2 cellular contexts compared by ENCODE assay signal in the genomic region with DNA sequence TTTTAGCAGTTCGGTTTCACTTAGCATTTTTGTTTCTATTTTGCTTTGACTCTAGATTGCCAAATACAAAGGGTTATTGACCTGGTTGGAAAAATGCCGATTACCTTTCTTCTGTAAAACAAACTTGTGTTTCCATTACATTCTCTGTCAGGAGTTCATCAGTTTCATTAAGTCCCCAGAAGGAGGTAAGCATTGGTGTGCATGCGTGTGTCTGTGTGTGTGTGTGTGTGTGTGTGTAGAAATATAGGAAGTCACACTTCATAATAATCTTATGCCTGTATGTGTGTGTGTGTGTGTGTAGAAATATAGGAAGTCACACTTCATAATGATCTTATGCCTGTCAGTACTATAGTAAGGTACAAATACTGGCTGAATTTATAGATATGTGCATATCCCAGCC.
TF ChIP-seq lines count a peak whose summit lies in the region.

No MANE protein-coding gene starts in this region.

TF ChIP-seq in HepG2, 621 proteins besides CTCF, POLR2A, EP300 and RAD21 (continued from another document):
- TF ChIP-seq ZNF687 (CRISPR knock-in tag; IDR thresholded peaks at IDR 0.05) (no peak), ZNF563 (CRISPR knock-in tag; IDR thresholded peaks at IDR 0.05) (no peak), ZNF180 (CRISPR knock-in tag; IDR thresholded peaks at IDR 0.05; ENCODE audit: borderline replicate concordance, low read depth) (no peak), ZNF616 (CRISPR knock-in tag; IDR thresholded peaks at IDR 0.05; ENCODE audit: low read depth) (no peak)

TF ChIP-seq in K562, 482 proteins besides CTCF, POLR2A, EP300 and RAD21 (continued from another document):
- TF ChIP-seq, protein P1, sequence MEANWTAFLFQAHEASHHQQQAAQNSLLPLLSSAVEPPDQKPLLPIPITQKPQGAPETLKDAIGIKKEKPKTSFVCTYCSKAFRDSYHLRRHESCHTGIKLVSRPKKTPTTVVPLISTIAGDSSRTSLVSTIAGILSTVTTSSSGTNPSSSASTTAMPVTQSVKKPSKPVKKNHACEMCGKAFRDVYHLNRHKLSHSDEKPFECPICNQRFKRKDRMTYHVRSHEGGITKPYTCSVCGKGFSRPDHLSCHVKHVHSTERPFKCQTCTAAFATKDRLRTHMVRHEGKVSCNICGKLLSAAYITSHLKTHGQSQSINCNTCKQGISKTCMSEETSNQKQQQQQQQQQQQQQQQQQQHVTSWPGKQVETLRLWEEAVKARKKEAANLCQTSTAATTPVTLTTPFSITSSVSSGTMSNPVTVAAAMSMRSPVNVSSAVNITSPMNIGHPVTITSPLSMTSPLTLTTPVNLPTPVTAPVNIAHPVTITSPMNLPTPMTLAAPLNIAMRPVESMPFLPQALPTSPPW (CRISPR knock-in tag; IDR thresholded peaks at IDR 0.05) = 0 out of 2 replicates have a peak, but pooled peaks have one; percentile 8
- TF ChIP-seq SRF (CRISPR knock-in tag; IDR thresholded peaks at IDR 0.05) = no peak
- TF ChIP-seq, protein P2, sequence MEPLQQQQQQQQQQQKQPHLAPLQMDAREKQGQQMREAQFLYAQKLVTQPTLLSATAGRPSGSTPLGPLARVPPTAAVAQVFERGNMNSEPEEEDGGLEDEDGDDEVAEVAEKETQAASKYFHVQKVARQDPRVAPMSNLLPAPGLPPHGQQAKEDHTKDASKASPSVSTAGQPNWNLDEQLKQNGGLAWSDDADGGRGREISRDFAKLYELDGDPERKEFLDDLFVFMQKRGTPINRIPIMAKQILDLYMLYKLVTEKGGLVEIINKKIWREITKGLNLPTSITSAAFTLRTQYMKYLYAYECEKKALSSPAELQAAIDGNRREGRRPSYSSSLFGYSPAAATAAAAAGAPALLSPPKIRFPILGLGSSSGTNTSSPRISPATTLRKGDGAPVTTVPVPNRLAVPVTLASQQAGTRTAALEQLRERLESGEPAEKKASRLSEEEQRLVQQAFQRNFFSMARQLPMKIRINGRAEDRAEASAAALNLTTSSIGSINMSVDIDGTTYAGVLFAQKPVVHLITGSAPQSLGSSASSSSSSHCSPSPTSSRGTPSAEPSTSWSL (CRISPR knock-in tag; IDR thresholded peaks at IDR 0.05; ENCODE audit: borderline replicate concordance) = no peak
- TF ChIP-seq ZNF253 (CRISPR knock-in tag; conservative IDR thresholded peaks at IDR 0.05) = no peak
- no peak for TF ChIP-seq TGIF2 (CRISPR knock-in tag; IDR thresholded peaks at IDR 0.05)
- TF ChIP-seq GTF2A2 (tag; IDR thresholded peaks at IDR 0.05) = peak; percentile 35; the same call in 1 of the 2 replicates
- no peak for TF ChIP-seq POLR3G (IDR thresholded peaks at IDR 0.05; ENCODE audit: extremely low read depth, insufficient read length, insufficient replicate concordance)
- TF ChIP-seq HDAC8 (tag; IDR thresholded peaks at IDR 0.05) = no peak
- TF ChIP-seq ZNF311 (CRISPR knock-in tag; IDR thresholded peaks at IDR 0.05) = no peak
- TF ChIP-seq ZNF12 (CRISPR knock-in tag; IDR thresholded peaks at IDR 0.05) = no peak
- no peak for TF ChIP-seq MLX (CRISPR knock-in tag; conservative IDR thresholded peaks at IDR 0.05)
- TF ChIP-seq RBM15 (IDR thresholded peaks at IDR 0.05; ENCODE audit: insufficient read depth, low read length) = no peak
- no peak for TF ChIP-seq STAT5B (CRISPR knock-in tag; IDR thresholded peaks at IDR 0.05)
- no peak for TF ChIP-seq ATF7 (IDR thresholded peaks at IDR 0.05)
- no peak for TF ChIP-seq NFE2L1 (tag; IDR thresholded peaks at IDR 0.05; ENCODE audit: borderline replicate concordance, low read depth)
- TF ChIP-seq TCF7 (IDR thresholded peaks at IDR 0.05; ENCODE audit: borderline replicate concordance) = no peak
- no peak for TF ChIP-seq TSC22D4 (tag; IDR thresholded peaks at IDR 0.05)
- no peak for TF ChIP-seq NR4A1 (CRISPR knock-in tag; IDR thresholded peaks at IDR 0.05)
- TF ChIP-seq NR4A1 (tag; IDR thresholded peaks at IDR 0.05) = no peak
- TF ChIP-seq NFXL1 (CRISPR knock-in tag; IDR thresholded peaks at IDR 0.05) = no peak
- no peak for TF ChIP-seq RBM39 (optimal IDR thresholded peaks at IDR 0.05; ENCODE audit: low read depth, low read length)
- TF ChIP-seq ZNF3 (CRISPR knock-in tag; IDR thresholded peaks at IDR 0.05) = 0 out of 2 replicates have a peak, but pooled peaks have one; percentile 58
- TF ChIP-seq ATF4 (CRISPR knock-in tag; IDR thresholded peaks at IDR 0.05) = no peak
- TF ChIP-seq ZNF408 (CRISPR knock-in tag; IDR thresholded peaks at IDR 0.05; ENCODE audit: low read depth) = no peak
- TF ChIP-seq ELF2 (CRISPR knock-in tag; IDR thresholded peaks at IDR 0.05) = 0 out of 2 replicates have a peak, but pooled peaks have one; percentile 32
- TF ChIP-seq MAZ (CRISPR knock-in tag; conservative IDR thresholded peaks at IDR 0.05 in 1 of 2, IDR thresholded peaks at IDR 0.05 in 1 of 2) = no peak
- TF ChIP-seq GATA2 (CRISPR knock-in tag; IDR thresholded peaks at IDR 0.05) = no peak
- no peak for TF ChIP-seq ZNF707 (CRISPR knock-in tag; conservative IDR thresholded peaks at IDR 0.05)
- TF ChIP-seq, protein P3, sequence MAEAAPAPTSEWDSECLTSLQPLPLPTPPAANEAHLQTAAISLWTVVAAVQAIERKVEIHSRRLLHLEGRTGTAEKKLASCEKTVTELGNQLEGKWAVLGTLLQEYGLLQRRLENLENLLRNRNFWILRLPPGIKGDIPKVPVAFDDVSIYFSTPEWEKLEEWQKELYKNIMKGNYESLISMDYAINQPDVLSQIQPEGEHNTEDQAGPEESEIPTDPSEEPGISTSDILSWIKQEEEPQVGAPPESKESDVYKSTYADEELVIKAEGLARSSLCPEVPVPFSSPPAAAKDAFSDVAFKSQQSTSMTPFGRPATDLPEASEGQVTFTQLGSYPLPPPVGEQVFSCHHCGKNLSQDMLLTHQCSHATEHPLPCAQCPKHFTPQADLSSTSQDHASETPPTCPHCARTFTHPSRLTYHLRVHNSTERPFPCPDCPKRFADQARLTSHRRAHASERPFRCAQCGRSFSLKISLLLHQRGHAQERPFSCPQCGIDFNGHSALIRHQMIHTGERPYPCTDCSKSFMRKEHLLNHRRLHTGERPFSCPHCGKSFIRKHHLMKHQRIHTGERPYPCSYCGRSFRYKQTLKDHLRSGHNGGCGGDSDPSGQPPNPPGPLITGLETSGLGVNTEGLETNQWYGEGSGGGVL (CRISPR knock-in tag; IDR thresholded peaks at IDR 0.05) = no peak
- TF ChIP-seq ZBTB7A (IDR thresholded peaks at IDR 0.05; ENCODE audit: borderline replicate concordance, control insufficient read depth, low read depth, low read length) = no peak
- TF ChIP-seq TAF1 (IDR thresholded peaks at IDR 0.05; ENCODE audit: control insufficient read depth, extremely low read depth, insufficient read depth, low read length, severe bottlenecking) = no peak
- no peak for TF ChIP-seq KAT2B (IDR thresholded peaks at IDR 0.05; ENCODE audit: low read depth, low read length)
- no peak for TF ChIP-seq CSDE1 (IDR thresholded peaks at IDR 0.05)
- no peak for TF ChIP-seq NRF1 (conservative IDR thresholded peaks at IDR 0.05 in 1 of 2, IDR thresholded peaks at IDR 0.05 in 1 of 2)
